18 cellular contexts compared by ENCODE assay signal in the genomic region with DNA sequence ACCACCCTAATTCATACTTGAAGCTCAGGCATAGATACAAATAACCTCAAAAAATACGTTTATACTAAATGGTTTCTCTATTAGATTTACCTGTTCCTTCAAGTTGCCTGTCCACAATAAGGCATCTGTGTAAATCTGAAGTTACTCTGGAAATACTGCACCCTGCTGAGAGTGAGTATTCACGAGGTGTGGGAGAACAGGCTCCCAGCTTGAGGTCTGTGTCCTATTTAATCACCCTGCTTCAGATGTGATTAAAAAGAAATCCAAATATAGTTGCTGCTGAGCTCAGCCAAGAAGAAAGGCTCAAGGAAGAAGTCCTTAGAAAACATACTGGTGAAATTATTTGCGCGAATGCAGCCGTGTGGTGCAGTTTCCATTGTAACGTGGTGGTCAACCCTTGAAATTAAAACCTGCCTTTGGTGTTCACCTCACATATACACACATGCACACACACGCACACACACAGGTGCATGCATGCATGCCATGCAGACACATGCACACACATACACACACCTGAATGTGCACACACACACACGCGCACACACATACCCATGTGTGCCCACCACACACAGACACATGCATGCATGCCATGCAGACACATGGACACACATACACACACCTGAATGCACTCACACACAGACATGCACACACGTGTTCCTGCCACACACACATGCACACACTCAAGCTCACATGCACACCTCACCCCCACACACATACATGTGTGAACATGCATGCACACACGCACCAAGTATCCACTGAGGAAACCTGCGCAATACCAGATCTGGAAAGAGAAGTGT.
"Had no signal": no experiment of that assay in that cellular context is flagged by ENCODE, and none has a peak within 500 bp of the region (broad histone marks: within the 10 kb centered on the region; RNA-seq: fewer than 3 reads in every experiment).

No MANE protein-coding gene starts in this region.

- H3K4me1 ChIP-seq: ascending aorta, heart left ventricle had no signal

- H3K9me3 ChIP-seq: ascending aorta, gastroesophageal sphincter, heart left ventricle had no signal

- H3K36me3 ChIP-seq: ascending aorta, gastroesophageal sphincter, heart left ventricle had no signal

- H3K27ac ChIP-seq: ascending aorta, gastroesophageal sphincter, heart left ventricle had no signal

- H3K4me3 ChIP-seq: ascending aorta, gastroesophageal sphincter, heart left ventricle had no signal

- DNase-seq: activated CD4-positive, alpha-beta T cell treated with anti-CD3 and anti-CD28 coated beads, Interleukin-2, amount 10 ng/mL, durations not matched to agents 24 days and 14 days; activated CD8-positive, alpha-beta memory T cell treated with anti-CD3 and anti-CD28 coated beads, Interleukin-2, amount 50 U/mL, for 48 hours; activated effector memory CD4-positive, alpha-beta T cell treated with anti-CD3 and anti-CD28 coated beads, Interleukin-2, amount 50 U/mL, for 16 hours; activated naive CD4-positive, alpha-beta T cell treated with anti-CD3 and anti-CD28 coated beads, Interleukin-2, amount 50 U/mL, for 16 hours; activated T-cell treated with anti-CD3 and anti-CD28 coated beads, Interleukin-2, amount 50 U/mL, for 72 hours; cerebellar nuclear complex; effector CD4-positive, alpha-beta T cell; heart left ventricle; immature natural killer cell; occipital lobe; posterior cingulate gyrus; stimulated activated CD4-positive, alpha-beta T cell treated with anti-CD3 and anti-CD28 coated beads, Interleukin-1b, Interleukin-23, amount 100 ng/mL, for 48 hours; stimulated activated CD8-positive, alpha-beta memory T cell treated with anti-CD3 and anti-CD28 coated beads, Interleukin-4, amount 100 ng/mL, for 48 hours; stimulated activated naive CD4-positive, alpha-beta T cell; T1000 had no signal

- H3K27me3 ChIP-seq: ascending aorta, gastroesophageal sphincter, heart left ventricle had no signal

- ATAC-seq: activated T-cell treated with anti-CD3 and anti-CD28 coated beads, Interleukin-2, amount 50 U/mL, for 72 hours; esophagus mucosa; gastroesophageal sphincter had no signal
